ENCODE assay signal across 8 cellular contexts in genomic region chr4:5541154-5541553, GRCh38.
"Had no signal": no experiment of that assay in that cellular context is flagged by ENCODE, and none has a peak within 500 bp of the region (broad histone marks: within the 10 kb centered on the region; RNA-seq: fewer than 3 reads in every experiment).

No MANE protein-coding gene starts in this region.

- H3K4me3 Mint-ChIP-seq: HFFc6, IgD-negative memory B cell had no signal

- H3K4me1 ChIP-seq: HAP-1 had no signal

- H3K4me3 ChIP-seq: GM23248, HAP-1 had no signal

- H3K9me3 Mint-ChIP-seq: HFFc6 had no signal

- H3K36me3 Mint-ChIP-seq: IgD-negative memory B cell had no signal

- H3K36me3 ChIP-seq: HAP-1 had no signal

- DNase-seq: GM23248, GOT3, H7, HFFc6, KBM-7 had no signal

- H3K27ac ChIP-seq: GM23248 had no signal

- ATAC-seq: HCT116 had no signal

- H3K27ac Mint-ChIP-seq: HFFc6, IgD-negative memory B cell had no signal

- H3K4me1 Mint-ChIP-seq: IgD-negative memory B cell had no signal

- H3K9me3 ChIP-seq: HAP-1 had no signal
